In the genomic region with DNA sequence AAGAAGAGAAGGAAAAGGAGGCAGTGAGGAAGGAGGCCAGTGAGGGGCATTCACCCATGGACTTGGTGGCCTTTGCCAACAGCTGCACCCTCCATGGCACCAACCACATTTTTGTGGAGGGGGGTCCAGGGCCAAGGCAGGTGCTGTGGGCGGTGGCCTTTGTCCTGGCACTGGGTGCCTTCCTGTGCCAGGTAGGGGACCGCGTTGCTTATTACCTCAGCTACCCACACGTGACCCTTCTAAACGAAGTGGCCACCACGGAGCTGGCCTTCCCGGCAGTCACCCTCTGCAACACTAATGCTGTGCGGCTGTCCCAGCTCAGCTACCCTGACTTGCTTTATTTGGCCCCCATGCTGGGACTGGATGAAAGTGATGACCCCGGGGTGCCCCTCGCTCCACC, we compare ENCODE assay signal across 18 cellular contexts. TPM values are rescaled to one million over a fixed set of nuclear protein-coding genes. Genes with fewer than 3 reads are reported as not detected.
DNase-seq lines count a peak whose midpoint lies in the region; ATAC-seq, FAIRE-seq and TF ChIP-seq lines count a peak whose summit lies in the region.
"Had no signal": no experiment of that assay in that cellular context is flagged by ENCODE, and none has a peak within 500 bp of the region (broad histone marks: within the 10 kb centered on the region; RNA-seq: fewer than 3 reads in every experiment).

No MANE protein-coding gene starts in this region.

- no peak overlapping the region for H3K4me2 ChIP-seq in osteoblast (ENCODE audit: insufficient read depth, low read length)

- peaks cover 0 to 2% of the 10 kb centered on the region in 2 donors for H3K4me1 ChIP-seq in kidney (ENCODE audit: control insufficient read depth in 1 of 2, insufficient read depth in 1 of 2, low read depth in 1 of 2, low read length in 2 of 2)
- peaks cover 9% of the 10 kb centered on the region for H3K4me1 ChIP-seq in osteoblast (ENCODE audit: insufficient read depth, low read length)

- no peak for TF ChIP-seq CTCF in kidney (IDR thresholded peaks at IDR 0.05; ENCODE audit: borderline replicate concordance, extremely low read depth, insufficient read depth)
- TF ChIP-seq CTCF in osteoblast (IDR thresholded peaks at IDR 0.05; ENCODE audit: extremely low read depth, low read depth, low read length) = no peak

- H3K36me3 ChIP-seq in kidney (ENCODE audit: control insufficient read depth in 1 of 2, insufficient read depth in 2 of 2, low read length in 2 of 2) (no peaks in the 10 kb centered on the region), osteoblast (ENCODE audit: insufficient read depth, low read length) (no peaks in the 10 kb centered on the region)

- no peak overlapping the region for H2AFZ ChIP-seq in osteoblast (ENCODE audit: low read length)

- no peak overlapping the region for H3K4me3 ChIP-seq in kidney (ENCODE audit: low read length in 2 of 2)
- no peak overlapping the region for H3K4me3 ChIP-seq in osteoblast (ENCODE audit: insufficient read depth, low read length)

- DNase-seq in kidney (peak; percentile 53), osteoblast (ENCODE audit: insufficient read length, low spot score, missing footprints) (peak; percentile 36)
- DNase-seq: ACHN; BE2C; C1 segment of cervical spinal cord; Caco-2; CD4-positive, CD25-positive, alpha-beta regulatory T cell; GOT3; H7 had no signal

- H3K27me3 ChIP-seq in osteoblast (ENCODE audit: insufficient read depth, low read length) = no peaks in the 10 kb centered on the region
- H3K27me3 ChIP-seq: BE2C had no signal

- intact Hi-C loops in kidney (cut with DNase I) = loop anchor here (10.0 kb wide), 1 partner anchor 101 kb away; no protein-coding TSS in a partner anchor

- no peaks in the 10 kb centered on the region for H3K9me3 ChIP-seq in kidney (ENCODE audit: control insufficient read depth in 1 of 2, low read length in 2 of 2)
- no peaks in the 10 kb centered on the region for H3K9me3 ChIP-seq in osteoblast (ENCODE audit: low read depth, low read length)
- H3K9me3 ChIP-seq: BE2C, Caco-2 had no signal

- ATAC-seq in GM19397 (IDR thresholded peaks at IDR 0.05; ENCODE audit: unreplicated experiment) (no peak), HG02938 (IDR thresholded peaks at IDR 0.05; ENCODE audit: unreplicated experiment) (no peak), GM21786 (IDR thresholded peaks at IDR 0.05; ENCODE audit: unreplicated experiment) (no peak)
- ATAC-seq: HCT116 had no signal

- no peaks in the 10 kb centered on the region for H3K79me2 ChIP-seq in osteoblast (ENCODE audit: insufficient read depth, low read length)

- no peaks in the 10 kb centered on the region for H4K20me1 ChIP-seq in osteoblast (ENCODE audit: insufficient read depth, low read length)

- no peak for FAIRE-seq in kidney (lab: Jason Lieb, UNC)
- FAIRE-seq: A204.1, D721Med, G401.6, GM12891, GM19239 had no signal

- H3K9ac ChIP-seq in kidney (ENCODE audit: low read length in 2 of 2) = no peak overlapping the region

- no peak overlapping the region for H3K27ac ChIP-seq in kidney (ENCODE audit: low read depth in 2 of 2, low read length in 2 of 2)
- H3K27ac ChIP-seq in osteoblast (ENCODE audit: low read depth, low read length) = no peak overlapping the region

RNA-seq across cellular contexts. Expression of gene SMARCD1, which starts 11.4 kb away (rescaled TPM):
- total RNA-seq in kidney (51.1 TPM), osteoblast (50.3 and 53.0 TPM in 2 replicates)
- polyA plus RNA-seq in kidney (ENCODE audit: insufficient read depth, low read depth, low replicate concordance) = 21.9 TPM

RNA-seq across cellular contexts. Expression of gene ASIC1, which starts 16.3 kb away (rescaled TPM):
- 1.6 TPM for total RNA-seq in kidney
- 0.99 TPM for polyA plus RNA-seq in kidney (ENCODE audit: insufficient read depth, low read depth, low replicate concordance)
- total RNA-seq in osteoblast = 0.72 and 0.88 TPM in 2 replicates

RNA-seq across cellular contexts. Expression of gene GPD1, which starts 30.1 kb away (rescaled TPM):
- total RNA-seq in kidney (15.1 TPM), osteoblast (under 0.01 TPM in 1 of 2 replicates, not detected in the other)
- polyA plus RNA-seq in kidney (ENCODE audit: insufficient read depth, low read depth, low replicate concordance) = 139 TPM
- total RNA-seq: CD4-positive, CD25-positive, alpha-beta regulatory T cell; H7 had no signal

RNA-seq across cellular contexts. Expression of gene COX14, which starts 38.3 kb away (rescaled TPM):
- total RNA-seq in kidney (68.2 TPM), osteoblast (29.0 and 29.8 TPM in 2 replicates)
- 242 TPM for polyA plus RNA-seq in kidney (ENCODE audit: insufficient read depth, low read depth, low replicate concordance)

RNA-seq across cellular contexts. Expression of gene RACGAP1, which starts 48.4 kb away (rescaled TPM):
- total RNA-seq in kidney (7.7 TPM), osteoblast (12.7 and 16.5 TPM in 2 replicates)
- polyA plus RNA-seq in kidney (ENCODE audit: insufficient read depth, low read depth, low replicate concordance) = 5.0 TPM

Comparison
In these comparisons a context has a peak if more than half of its experiments do, and no peak if none do; other contexts are left out.
1. RNA of gene GPD1, which starts 30.1 kb away (total RNA-seq): 15.1 TPM in kidney (single experiment); under 0.01 TPM in osteoblast; every median in the first group is over 10 times any median in the second.